In the genomic region with DNA sequence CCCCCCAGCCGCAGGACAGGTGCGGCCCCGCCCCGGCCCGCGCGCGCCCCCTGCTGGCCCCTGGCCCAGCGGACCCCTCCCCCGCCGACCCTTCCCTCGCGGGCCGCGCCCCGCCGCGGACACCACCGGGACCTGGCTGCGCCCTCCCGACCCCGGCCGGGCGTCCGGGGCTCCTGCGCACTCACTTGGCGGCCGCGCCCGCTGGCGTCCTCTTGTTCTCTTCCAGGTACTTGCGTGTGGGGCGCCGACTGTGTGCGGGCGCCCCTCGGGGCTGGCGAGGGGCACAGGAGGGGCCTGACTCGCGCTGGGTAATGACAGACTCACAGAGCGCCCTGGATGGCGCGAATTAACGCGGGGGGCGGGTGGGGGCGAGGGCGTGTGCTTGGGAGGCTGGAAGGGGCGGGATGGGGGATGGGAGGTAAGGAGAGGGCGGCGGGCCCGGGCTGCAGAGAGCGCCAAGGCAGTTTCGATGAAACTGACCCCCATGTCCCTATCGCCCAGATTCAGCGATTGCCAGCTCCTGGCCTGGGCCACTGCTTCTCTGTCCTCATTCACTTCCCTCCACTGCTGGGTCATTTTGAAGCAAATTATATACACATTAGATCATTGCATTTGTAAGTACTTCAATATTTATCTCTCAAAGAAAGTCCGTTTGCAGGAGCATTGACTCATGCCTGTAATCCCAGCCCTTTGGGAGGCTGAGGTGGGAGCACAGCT, we compare ENCODE assay signal across 8 cellular contexts. TPM values are rescaled to one million over a fixed set of nuclear protein-coding genes. Genes with fewer than 3 reads are reported as not detected.
DNase-seq lines count a peak whose midpoint lies in the region; ATAC-seq and TF ChIP-seq lines count a peak whose summit lies in the region.

No MANE protein-coding gene starts in this region.

- peak overlapping the region; percentile 25 for H2BK5ac ChIP-seq in trophoblast cell (ENCODE audit: low read depth, low read length, poor library complexity)

- H3K4me2 ChIP-seq in trophoblast cell (ENCODE audit: low read length), result peak overlapping the region; percentile 94

- H3K36me3 Mint-ChIP-seq in activated T-helper 2 cell treated with anti-CD3 and anti-CD28 coated beads, Interferon-gamma antibody, Interleukin-2, Interleukin-4, amounts not matched to agents 10 μg/mL and 5 μg/mL and 100 μg/mL, durations not matched to agents 14 hours and 24 hours and 36 hours (ENCODE audit: low read depth), result peaks cover 4% of the 10 kb centered on the region

- H3K4me3 ChIP-seq in trophoblast cell (ENCODE audit: low read depth, low read length), result peak overlapping the region; percentile 73

- peak; percentile 45 for DNase-seq in A172 (ENCODE audit: low spot score)
- peak; percentile 91 for DNase-seq in NCI-H82 (lab: John Stamatoyannopoulos, UW)
- DNase-seq in activated T-helper 2 cell treated with anti-CD3 and anti-CD28 coated beads, Interferon-gamma antibody, Interleukin-2, Interleukin-4, amounts not matched to agents 10 μg/mL and 5 μg/mL and 100 μg/mL, durations not matched to agents 14 hours and 24 hours and 36 hours (ENCODE audit: low spot score), result no peak
- peak; percentile 75 for DNase-seq in germinal center (ENCODE audit: low spot score)
- DNase-seq in trophoblast cell, result no peak

- no peak overlapping the region for H3K23ac ChIP-seq in trophoblast cell (ENCODE audit: low read length)

- peaks cover 2% of the 10 kb centered on the region for H3K79me2 ChIP-seq in trophoblast cell (ENCODE audit: control insufficient read depth, insufficient read depth, low read length, poor library complexity)

- peak overlapping the region; percentile 90 for H3K18ac ChIP-seq in trophoblast cell (ENCODE audit: low read length)

- in situ Hi-C loops in GM18951 (cut with MboI; ENCODE audit: low sequenced_read_pairs, unreplicated experiment), result no loop called here

- H2AK5ac ChIP-seq in trophoblast cell (ENCODE audit: low read length), result no peak overlapping the region

- no CpG with 5 or more reads among the region's 57 CpGs for WGBS in trophoblast cell (ENCODE audit: extremely low coverage, insufficient coverage, insufficient read length)

- H3K79me1 ChIP-seq in trophoblast cell (ENCODE audit: low read length), result peaks cover 6% of the 10 kb centered on the region

- H3K36me3 ChIP-seq in trophoblast cell (ENCODE audit: control insufficient read depth in 1 of 2, insufficient read depth in 2 of 2, low read length in 2 of 2), result no peaks in the 10 kb centered on the region

- ATAC-seq in GM19351 (IDR thresholded peaks at IDR 0.05; ENCODE audit: unreplicated experiment) (no peak), HG03571 (IDR thresholded peaks at IDR 0.05; ENCODE audit: unreplicated experiment) (no peak)

- peak overlapping the region; percentile 90 for H3K14ac ChIP-seq in trophoblast cell (ENCODE audit: low read length)

- H3K4me3 Mint-ChIP-seq in activated T-helper 2 cell treated with anti-CD3 and anti-CD28 coated beads, Interferon-gamma antibody, Interleukin-2, Interleukin-4, amounts not matched to agents 10 μg/mL and 5 μg/mL and 100 μg/mL, durations not matched to agents 14 hours and 24 hours and 36 hours (ENCODE audit: low read depth), result peak overlapping the region; percentile 67

- H4K12ac ChIP-seq in trophoblast cell (ENCODE audit: low read depth, low read length), result peak overlapping the region; percentile 85

- peaks cover 33% of the 10 kb centered on the region for H3K27me3 Mint-ChIP-seq in activated T-helper 2 cell treated with anti-CD3 and anti-CD28 coated beads, Interferon-gamma antibody, Interleukin-2, Interleukin-4, amounts not matched to agents 10 μg/mL and 5 μg/mL and 100 μg/mL, durations not matched to agents 14 hours and 24 hours and 36 hours (ENCODE audit: low read depth)

- intact Hi-C loops in activated T-helper 2 cell treated with anti-CD3 and anti-CD28 coated beads, Interferon-gamma antibody, Interleukin-2, Interleukin-4, amounts not matched to agents 10 μg/mL and 5 μg/mL and 100 μg/mL, durations not matched to agents 14 hours and 24 hours and 36 hours (cut with micrococcal nuclease), result no loop called here

- H3K27me3 ChIP-seq in trophoblast cell (ENCODE audit: insufficient read depth, low read length), result peaks cover 3% of the 10 kb centered on the region

- H3K4me1 Mint-ChIP-seq in activated T-helper 2 cell treated with anti-CD3 and anti-CD28 coated beads, Interferon-gamma antibody, Interleukin-2, Interleukin-4, amounts not matched to agents 10 μg/mL and 5 μg/mL and 100 μg/mL, durations not matched to agents 14 hours and 24 hours and 36 hours (ENCODE audit: low read depth), result peaks cover 9% of the 10 kb centered on the region

- peaks cover 11 to 28% of the 10 kb centered on the region in 2 experiments for H3K4me1 ChIP-seq in trophoblast cell (ENCODE audit: control insufficient read depth in 1 of 2, insufficient read depth in 2 of 2, low read length in 2 of 2)

- H4K91ac ChIP-seq in trophoblast cell (ENCODE audit: low read depth, low read length), result peak overlapping the region; percentile 87

- no peak overlapping the region for H3K9ac ChIP-seq in trophoblast cell (ENCODE audit: low read length)

- H4K8ac ChIP-seq in trophoblast cell (ENCODE audit: low read depth, low read length), result peak overlapping the region; percentile 87

- peak overlapping the region; percentile 51 for H3K27ac ChIP-seq in trophoblast cell (ENCODE audit: low read depth, low read length)

- peaks cover 5% of the 10 kb centered on the region for H3K9me3 Mint-ChIP-seq in activated T-helper 2 cell treated with anti-CD3 and anti-CD28 coated beads, Interferon-gamma antibody, Interleukin-2, Interleukin-4, amounts not matched to agents 10 μg/mL and 5 μg/mL and 100 μg/mL, durations not matched to agents 14 hours and 24 hours and 36 hours

- H3K9me3 ChIP-seq in trophoblast cell (ENCODE audit: insufficient read depth, low read depth, low read length), result no peaks in the 10 kb centered on the region

- H2BK12ac ChIP-seq in trophoblast cell (ENCODE audit: low read length), result no peak overlapping the region

- H2AFZ ChIP-seq in trophoblast cell (ENCODE audit: insufficient read depth, low read length, poor library complexity), result peak overlapping the region; percentile 87

- H3K27ac Mint-ChIP-seq in activated T-helper 2 cell treated with anti-CD3 and anti-CD28 coated beads, Interferon-gamma antibody, Interleukin-2, Interleukin-4, amounts not matched to agents 10 μg/mL and 5 μg/mL and 100 μg/mL, durations not matched to agents 14 hours and 24 hours and 36 hours, result no peak overlapping the region

- peak overlapping the region; percentile 15 for H3K4ac ChIP-seq in trophoblast cell (ENCODE audit: low read depth, low read length)

- H2BK120ac ChIP-seq in trophoblast cell (ENCODE audit: insufficient read depth, low read length, poor library complexity), result peak overlapping the region; percentile 93

- peak; percentile 30 for TF ChIP-seq POLR2A in GM18951 (IDR thresholded peaks at IDR 0.05; ENCODE audit: extremely low read depth, insufficient read depth, insufficient read length)

RNA-seq across cellular contexts. Expression of a gene that starts 0.4 kb away (rescaled TPM):
- 28.9 and 30.1 TPM in 2 replicates for total RNA-seq in A172 (2014; rRNA removed; shearing (Covaris generic))
- 0.43 and 0.69 TPM in 2 replicates for total RNA-seq in activated T-helper 2 cell treated with anti-CD3 and anti-CD28 coated beads, Interferon-gamma antibody, Interleukin-2, Interleukin-4, amounts not matched to agents 10 μg/mL and 5 μg/mL and 100 μg/mL, durations not matched to agents 14 hours and 24 hours and 36 hours
- 9.9 and 10.6 TPM in 2 replicates for polyA plus RNA-seq in trophoblast cell (2013)

RNA-seq across cellular contexts. Expression of a gene that starts 57.4 kb away (rescaled TPM):
- not detected in 2 replicates for total RNA-seq in A172 (2014; rRNA removed; shearing (Covaris generic))
- total RNA-seq in activated T-helper 2 cell treated with anti-CD3 and anti-CD28 coated beads, Interferon-gamma antibody, Interleukin-2, Interleukin-4, amounts not matched to agents 10 μg/mL and 5 μg/mL and 100 μg/mL, durations not matched to agents 14 hours and 24 hours and 36 hours, result not detected in 2 replicates
- not detected in 2 replicates for polyA plus RNA-seq in trophoblast cell (2013)

Comparison
In these comparisons a context has a peak if more than half of its experiments do, and no peak if none do; other contexts are left out.
1. DNase-seq: peak in A172 (single experiment), NCI-H82 (single experiment) and germinal center (single experiment); none in activated T-helper 2 cell treated with anti-CD3 and anti-CD28 coated beads, Interferon-gamma antibody, Interleukin-2, Interleukin-4, amounts not matched to agents 10 μg/mL and 5 μg/mL and 100 μg/mL, durations not matched to agents 14 hours and 24 hours and 36 hours (single experiment) and trophoblast cell (0 of 2).
2. RNA of a gene that starts 0.4 kb away (total RNA-seq): 28.9 to 30.1 TPM in A172; 0.43 to 0.69 TPM in activated T-helper 2 cell treated with anti-CD3 and anti-CD28 coated beads, Interferon-gamma antibody, Interleukin-2, Interleukin-4, amounts not matched to agents 10 μg/mL and 5 μg/mL and 100 μg/mL, durations not matched to agents 14 hours and 24 hours and 36 hours; every median in the first group is over 10 times any median in the second.